28 cellular contexts compared by ENCODE assay signal in genomic region chr4:43356786-43357185, GRCh38.
"Had no signal": no experiment of that assay in that cellular context is flagged by ENCODE, and none has a peak within 500 bp of the region (broad histone marks: within the 10 kb centered on the region; RNA-seq: fewer than 3 reads in every experiment).

No MANE protein-coding gene starts in this region.

- DNase-seq: natural killer cell; occipital lobe; ovary; posterior cingulate gyrus; psoas muscle; right cardiac atrium; spleen; stimulated activated CD4-positive, alpha-beta T cell treated with anti-CD3 and anti-CD28 coated beads, Interleukin-12 subunit alpha, Interleukin-12 subunit beta, amount 100 ng/mL, for 4 hours; stimulated activated CD4-positive, alpha-beta T cell treated with anti-CD3 and anti-CD28 coated beads, Interleukin-1b, Interleukin-23, amount 100 ng/mL, for 48 hours; stimulated activated CD4-positive, alpha-beta T cell treated with anti-CD3 and anti-CD28 coated beads, Interleukin-4, amount 100 ng/mL, for 1 hour; stimulated activated CD4-positive, alpha-beta T cell treated with anti-CD3 and anti-CD28 coated beads, Interleukin-4, amount 100 ng/mL, for 4 hours; stimulated activated CD8-positive, alpha-beta memory T cell treated with anti-CD3 and anti-CD28 coated beads, Interleukin-4, amount 100 ng/mL, for 48 hours; stimulated activated naive CD4-positive, alpha-beta T cell; stimulated activated naive CD8-positive, alpha-beta T cell treated with anti-CD3 and anti-CD28 coated beads, Interleukin-15, amount 100 ng/mL, for 72 hours; stimulated activated naive CD8-positive, alpha-beta T cell treated with anti-CD3 and anti-CD28 coated beads, Interleukin-15, Interleukin-2, amounts not matched to agents 100 U/mL and 50 U/mL, for 24 hours; substantia nigra; testis; tibial artery; transverse colon; upper lobe of right lung; uterus had no signal

- H3K9ac ChIP-seq: neural progenitor cell, parathyroid adenoma had no signal

- H3K27ac ChIP-seq: neural progenitor cell, ovary, parathyroid adenoma, psoas muscle, skin epidermis, spleen, suprapubic skin, testis, tibial artery, transverse colon, upper lobe of right lung, uterus had no signal

- H2AFZ ChIP-seq: neural progenitor cell, parathyroid adenoma had no signal

- ATAC-seq: natural killer cell; psoas muscle; right cardiac atrium; sciatic nerve; stimulated activated memory B cell treated with anti-CD40 and anti-IgM and Interleukin-4, amounts not matched to agents 10 μg/mL and 1 μg/mL and 100 μg/mL, for 72 hours; stimulated activated naive CD8-positive, alpha-beta T cell treated with anti-CD3 and anti-CD28 coated beads, Interleukin-15, amount 100 ng/mL, for 72 hours; stimulated activated naive CD8-positive, alpha-beta T cell treated with anti-CD3 and anti-CD28 coated beads, Interleukin-15, Interleukin-2, amounts not matched to agents 100 U/mL and 50 U/mL, for 24 hours; upper lobe of right lung had no signal

- H3K9me3 ChIP-seq: ovary, psoas muscle, spleen, suprapubic skin, testis, tibial artery, transverse colon, upper lobe of right lung, uterus had no signal

- H3K4me2 ChIP-seq: neural progenitor cell, smooth muscle cell had no signal

- H3K4me1 ChIP-seq: neural progenitor cell, parathyroid adenoma, psoas muscle, spleen, suprapubic skin, testis, tibial artery, transverse colon, upper lobe of right lung, uterus had no signal

- H3K36me3 ChIP-seq: neural progenitor cell, ovary, spleen, suprapubic skin, tibial artery, transverse colon, upper lobe of right lung, uterus had no signal

- H3K79me2 ChIP-seq: parathyroid adenoma had no signal

- H3K27me3 ChIP-seq: neural progenitor cell, ovary, spleen, suprapubic skin, testis, tibial artery, transverse colon, upper lobe of right lung, uterus had no signal

- H3K4me3 ChIP-seq: neural progenitor cell, ovary, psoas muscle, skin epidermis, smooth muscle cell, spleen, suprapubic skin, testis, tibial artery, transverse colon, upper lobe of right lung, uterus had no signal
